Comparison of ENCODE assay signal across 8 cellular contexts in genomic region chr4:158259955-158260575, GRCh38. TPM values are rescaled to one million over a fixed set of nuclear protein-coding genes. Genes with fewer than 3 reads are reported as not detected.
DNase-seq lines count a peak whose midpoint lies in the region; ATAC-seq, FAIRE-seq and TF ChIP-seq lines count a peak whose summit lies in the region.

No MANE protein-coding gene starts in this region.

- BruUV-seq in Calu3 (replicated peaks; lab: Mats Ljungman, UMichigan) = no TSS peak

- no peaks in the 10 kb centered on the region for H3K9me3 Mint-ChIP-seq in Calu3 (ENCODE audit: low read depth, unreplicated experiment)

- H3K79me2 ChIP-seq in OCI-LY1 (ENCODE audit: insufficient read depth, low read length) (no peaks in the 10 kb centered on the region), fibroblast of lung (ENCODE audit: control insufficient read depth, insufficient read depth, low read length) (no peaks in the 10 kb centered on the region)

- H3K9me3 ChIP-seq in OCI-LY1 (ENCODE audit: low read length) = no peaks in the 10 kb centered on the region
- no peaks in the 10 kb centered on the region for H3K9me3 ChIP-seq in fibroblast of lung (ENCODE audit: control insufficient read depth, insufficient read depth, low read depth, low read length)

- intact Hi-C loops in Calu3 (cut with micrococcal nuclease; ENCODE audit: unreplicated experiment) = loop anchor here (1.0 to 10.0 kb wide), 3 partner anchors 125 to 365 kb away; no protein-coding TSS in a partner anchor

- CTCF ChIA-PET in Calu3 (lab: Charles Lee) = no interaction called here

- no peak overlapping the region for H3K4me3 Mint-ChIP-seq in Calu3 (ENCODE audit: low read depth, unreplicated experiment)

- H3K36me3 Mint-ChIP-seq in Calu3 (ENCODE audit: insufficient read depth, unreplicated experiment) = no peaks in the 10 kb centered on the region

- DNase-seq in fibroblast of lung (ENCODE audit: low read depth in 2 of 2) (peak; percentile 12 to 60), GF-D8 (lab: John Stamatoyannopoulos, UW) (no peak), Calu3 (no peak), HTR-8/SVneo (ENCODE audit: insufficient read length, low spot score) (no peak), C1 segment of cervical spinal cord (lab: John Stamatoyannopoulos, UW) (no peak)

- H3K4me3 ChIP-seq in OCI-LY1 (ENCODE audit: low read depth, low read length, poor library complexity, severe bottlenecking) (no peak overlapping the region), fibroblast of lung (replicated peaks in 1 of 4; ENCODE audit: control extremely low read depth in 1 of 4, insufficient read depth in 1 of 4, low read depth in 3 of 4, low read length in 4 of 4) (peak overlapping the region in 1 of 4 experiments; percentile 3)

- no peaks in the 10 kb centered on the region for H3K27me3 ChIP-seq in OCI-LY1 (ENCODE audit: insufficient read depth, low read length)
- H3K27me3 ChIP-seq in fibroblast of lung (ENCODE audit: control insufficient read depth, insufficient read depth, low read length) = no peaks in the 10 kb centered on the region

- H3K4me1 Mint-ChIP-seq in Calu3 (ENCODE audit: low read depth, unreplicated experiment) = no peaks in the 10 kb centered on the region

- H3K27ac Mint-ChIP-seq in Calu3 (ENCODE audit: unreplicated experiment) = no peak overlapping the region

- ATAC-seq in GM19351 (IDR thresholded peaks at IDR 0.05; ENCODE audit: unreplicated experiment) = peak; percentile 48

- H4K20me1 ChIP-seq in OCI-LY1 (ENCODE audit: insufficient read depth, low read length) (no peaks in the 10 kb centered on the region), fibroblast of lung (ENCODE audit: control insufficient read depth, extremely low read depth, insufficient read depth, low read length) (no peaks in the 10 kb centered on the region)

- H3K27ac ChIP-seq in 22Rv1 = no peak overlapping the region
- H3K27ac ChIP-seq in OCI-LY1 (ENCODE audit: low read depth, low read length, poor library complexity, severe bottlenecking) = no peak overlapping the region
- no peak overlapping the region for H3K27ac ChIP-seq in fibroblast of lung (ENCODE audit: insufficient read depth, low read length)

- no peaks in the 10 kb centered on the region for H3K36me3 ChIP-seq in OCI-LY1 (ENCODE audit: insufficient read depth, low read length)
- H3K36me3 ChIP-seq in fibroblast of lung (ENCODE audit: control insufficient read depth, insufficient read depth, low read length) = no peaks in the 10 kb centered on the region

- H3K4me1 ChIP-seq in OCI-LY1 (ENCODE audit: insufficient read depth, low read length, severe bottlenecking) (no peaks in the 10 kb centered on the region), fibroblast of lung (ENCODE audit: control insufficient read depth, extremely low read depth, insufficient read depth, low read length) (no peaks in the 10 kb centered on the region)

- FAIRE-seq in HTR-8/SVneo (lab: Jason Lieb, UNC) = no peak

- H3K9me2 ChIP-seq in OCI-LY1 (ENCODE audit: low read depth, low read length) = no peaks in the 10 kb centered on the region

- no peak overlapping the region for H3K4me2 ChIP-seq in OCI-LY1 (ENCODE audit: low read length)
- peak overlapping the region; percentile 38 for H3K4me2 ChIP-seq in fibroblast of lung (ENCODE audit: extremely low read depth, insufficient read depth, low read length)

- no peaks in the 10 kb centered on the region for H3K27me3 Mint-ChIP-seq in Calu3 (ENCODE audit: unreplicated experiment)

- H2AFZ ChIP-seq in OCI-LY1 (ENCODE audit: low read length) = no peak overlapping the region
- peak overlapping the region; percentile 57 for H2AFZ ChIP-seq in fibroblast of lung (ENCODE audit: low read length)

- TF ChIP-seq CTCF in 22Rv1 (IDR thresholded peaks at IDR 0.05) (peak; percentile 54), OCI-LY1 (IDR thresholded peaks at IDR 0.05; ENCODE audit: low read length) (peak; percentile 46; the same call in 1 of the 2 replicates), fibroblast of lung (conservative IDR thresholded peaks at IDR 0.05 in 1 of 2, IDR thresholded peaks at IDR 0.05 in 1 of 2; ENCODE audit: low read depth in 1 of 2, low read length in 2 of 2) (no peak), Calu3 (IDR thresholded peaks at IDR 0.05; ENCODE audit: unreplicated experiment) (no peak)

- H3K9ac ChIP-seq in OCI-LY1 (ENCODE audit: low read length) = no peak overlapping the region
- no peak overlapping the region for H3K9ac ChIP-seq in fibroblast of lung (ENCODE audit: insufficient read depth, low read length)

- H3F3A ChIP-seq in OCI-LY1 (ENCODE audit: insufficient read depth, low read length) = no peaks in the 10 kb centered on the region

RNA-seq across cellular contexts. Expression of gene TMEM144, which starts 49.8 kb away (rescaled TPM):
- total RNA-seq in fibroblast of lung = 2.3 and 4.6 TPM in 2 replicates
- 1.3 and 1.5 TPM in 2 replicates for polyA plus RNA-seq in fibroblast of lung
- polyA plus RNA-seq in fibroblast of lung (2012) = 1.1 and 1.2 TPM in 2 replicates
- polyA minus RNA-seq in fibroblast of lung (ENCODE audit: low replicate concordance) = 3.0 TPM in 1 of 2 replicates, not detected in the other
- total RNA-seq in Calu3 (2022) = 6.0 and 11.8 TPM in 2 replicates

Comparison
In these comparisons a context has a peak if more than half of its experiments do, and no peak if none do; other contexts are left out.
1. CTCF ChIP-seq: peak in 22Rv1 (single experiment) and OCI-LY1 (single experiment); none in fibroblast of lung (0 of 2) and Calu3 (single experiment).
2. DNase-seq: peak in fibroblast of lung (2 of 2); none in GF-D8 (single experiment), Calu3 (single experiment), HTR-8/SVneo (single experiment) and C1 segment of cervical spinal cord (0 of 14).